ENCODE assay signal across 1 cellular context in genomic region chr19:44071824-44072542, GRCh38.
A peak's percentile ranks its signal among the peaks of the same experiment; 100 is the strongest.
TF ChIP-seq lines count a peak whose summit lies in the region.

TSS of gene ZNF284 (plus strand) at chr19:44072159. CDS start at chr19:44076390, 4,231 bp downstream.

TF ChIP-seq in HepG2, 621 proteins besides CTCF, POLR2A, EP300 and RAD21 (continued from another document and continues in another):
- TF ChIP-seq ZNF678 (CRISPR knock-in tag; IDR thresholded peaks at IDR 0.05) (no peak), YEATS4 (CRISPR knock-in tag; IDR thresholded peaks at IDR 0.05; ENCODE audit: borderline replicate concordance) (no peak), ZNF788 (CRISPR knock-in tag; IDR thresholded peaks at IDR 0.05; ENCODE audit: borderline replicate concordance) (peak; percentile 66; the same call in 1 of the 2 replicates), ZNF773 (CRISPR knock-in tag; IDR thresholded peaks at IDR 0.05; ENCODE audit: borderline replicate concordance) (no peak), CREB1 (IDR thresholded peaks at IDR 0.05) (peak; percentile 64; the same call in 1 of the 2 replicates), CREB1 (CRISPR knock-in tag; IDR thresholded peaks at IDR 0.05) (peak; percentile 94), FOSL2 (CRISPR knock-in tag; IDR thresholded peaks at IDR 0.05) (peak; percentile 25; the same call in 1 of the 2 replicates), ZNF569 (CRISPR knock-in tag; IDR thresholded peaks at IDR 0.05; ENCODE audit: borderline replicate concordance) (no peak), ZNF816 (CRISPR knock-in tag; IDR thresholded peaks at IDR 0.05; ENCODE audit: borderline replicate concordance) (no peak), TGIF2 (CRISPR knock-in tag; IDR thresholded peaks at IDR 0.05) (0 out of 2 replicates have a peak, but pooled peaks have one; percentile 16), ZNF10 (CRISPR knock-in tag; IDR thresholded peaks at IDR 0.05; ENCODE audit: borderline replicate concordance, low read depth) (no peak), TAF15 (IDR thresholded peaks at IDR 0.05; ENCODE audit: low read depth, low read length, poor library complexity, severe bottlenecking) (no peak), ZBTB3 (CRISPR knock-in tag; IDR thresholded peaks at IDR 0.05; ENCODE audit: borderline replicate concordance, low read depth) (no peak), IRF9 (CRISPR knock-in tag; IDR thresholded peaks at IDR 0.05; ENCODE audit: borderline replicate concordance) (no peak), PRDM15 (CRISPR knock-in tag; IDR thresholded peaks at IDR 0.05) (no peak), ZNF800 (CRISPR knock-in tag; IDR thresholded peaks at IDR 0.05) (no peak), SRY (CRISPR knock-in tag; IDR thresholded peaks at IDR 0.05) (peak; percentile 75), ATF2 (CRISPR knock-in tag; IDR thresholded peaks at IDR 0.05) (peak; percentile 71; the same call in 1 of the 2 replicates), ZMAT3 (CRISPR knock-in tag; conservative IDR thresholded peaks at IDR 0.05) (no peak), BRD4 (CRISPR knock-in tag; IDR thresholded peaks at IDR 0.05) (no peak; the same call in 1 of the 2 replicates), ZNF615 (CRISPR knock-in tag; IDR thresholded peaks at IDR 0.05; ENCODE audit: borderline replicate concordance) (no peak), ZFP41 (CRISPR knock-in tag; IDR thresholded peaks at IDR 0.05; ENCODE audit: borderline replicate concordance) (no peak), ARNT (IDR thresholded peaks at IDR 0.05) (no peak), KLF11 (CRISPR knock-in tag; IDR thresholded peaks at IDR 0.05) (no peak), NPAS2 (CRISPR knock-in tag; IDR thresholded peaks at IDR 0.05; ENCODE audit: borderline replicate concordance) (no peak), SRSF1 (optimal IDR thresholded peaks at IDR 0.05; ENCODE audit: low read depth, low read length) (no peak), KLF6 (CRISPR knock-in tag; IDR thresholded peaks at IDR 0.05) (no peak), PITX1 (CRISPR knock-in tag; IDR thresholded peaks at IDR 0.05) (no peak), IRX3 (CRISPR knock-in tag; IDR thresholded peaks at IDR 0.05; ENCODE audit: borderline replicate concordance, low read depth) (no peak), ZNF143 (CRISPR knock-in tag; IDR thresholded peaks at IDR 0.05) (peak; percentile 98), ZNF441 (CRISPR knock-in tag; IDR thresholded peaks at IDR 0.05; ENCODE audit: borderline replicate concordance) (no peak), IKZF5 (CRISPR knock-in tag; IDR thresholded peaks at IDR 0.05) (peak; percentile 75; the same call in 1 of the 2 replicates), ZNF710 (CRISPR knock-in tag; IDR thresholded peaks at IDR 0.05; ENCODE audit: borderline replicate concordance) (no peak), POLR2AphosphoS5 (IDR thresholded peaks at IDR 0.05; ENCODE audit: low read depth, low read length) (peak; percentile 61), ATRX (CRISPR knock-in tag; IDR thresholded peaks at IDR 0.05; ENCODE audit: borderline replicate concordance) (no peak), ZNF576 (CRISPR knock-in tag; IDR thresholded peaks at IDR 0.05) (no peak), ZKSCAN5 (CRISPR knock-in tag; IDR thresholded peaks at IDR 0.05) (no peak), ZFYVE20 (CRISPR knock-in tag; IDR thresholded peaks at IDR 0.05; ENCODE audit: borderline replicate concordance, low read depth) (no peak), MAZ (IDR thresholded peaks at IDR 0.05; ENCODE audit: borderline replicate concordance, low read depth, low read length) (peak; percentile 90), MAZ (CRISPR knock-in tag; IDR thresholded peaks at IDR 0.05; ENCODE audit: low read depth) (peak; percentile 77; the same call in 1 of the 2 replicates), ZZZ3 (CRISPR knock-in tag; IDR thresholded peaks at IDR 0.05; ENCODE audit: borderline replicate concordance) (no peak), MTF2 (CRISPR knock-in tag; IDR thresholded peaks at IDR 0.05; ENCODE audit: borderline replicate concordance) (no peak), EEA1 (CRISPR knock-in tag; IDR thresholded peaks at IDR 0.05; ENCODE audit: borderline replicate concordance) (no peak), JARID2 (CRISPR knock-in tag; IDR thresholded peaks at IDR 0.05; ENCODE audit: insufficient replicate concordance) (no peak), ZNF484 (CRISPR knock-in tag; IDR thresholded peaks at IDR 0.05; ENCODE audit: borderline replicate concordance, low read depth) (no peak), THYN1 (CRISPR knock-in tag; IDR thresholded peaks at IDR 0.05; ENCODE audit: borderline replicate concordance, low read depth) (no peak), SAFB2 (CRISPR knock-in tag; IDR thresholded peaks at IDR 0.05; ENCODE audit: borderline replicate concordance, low read depth) (no peak), ZFP36L2 (CRISPR knock-in tag; IDR thresholded peaks at IDR 0.05) (no peak), ZNF251 (CRISPR knock-in tag; IDR thresholded peaks at IDR 0.05) (no peak), GLI4 (CRISPR knock-in tag; IDR thresholded peaks at IDR 0.05; ENCODE audit: borderline replicate concordance) (no peak; the same call in 1 of the 2 replicates), POGK (CRISPR knock-in tag; conservative IDR thresholded peaks at IDR 0.05) (0 out of 2 replicates have a peak, but pooled peaks have one; percentile 77), ZUFSP (CRISPR knock-in tag; IDR thresholded peaks at IDR 0.05; ENCODE audit: borderline replicate concordance) (no peak), ZSCAN21 (CRISPR knock-in tag; IDR thresholded peaks at IDR 0.05; ENCODE audit: borderline replicate concordance) (no peak)
